8 cellular contexts compared by ENCODE assay signal in the genomic region with DNA sequence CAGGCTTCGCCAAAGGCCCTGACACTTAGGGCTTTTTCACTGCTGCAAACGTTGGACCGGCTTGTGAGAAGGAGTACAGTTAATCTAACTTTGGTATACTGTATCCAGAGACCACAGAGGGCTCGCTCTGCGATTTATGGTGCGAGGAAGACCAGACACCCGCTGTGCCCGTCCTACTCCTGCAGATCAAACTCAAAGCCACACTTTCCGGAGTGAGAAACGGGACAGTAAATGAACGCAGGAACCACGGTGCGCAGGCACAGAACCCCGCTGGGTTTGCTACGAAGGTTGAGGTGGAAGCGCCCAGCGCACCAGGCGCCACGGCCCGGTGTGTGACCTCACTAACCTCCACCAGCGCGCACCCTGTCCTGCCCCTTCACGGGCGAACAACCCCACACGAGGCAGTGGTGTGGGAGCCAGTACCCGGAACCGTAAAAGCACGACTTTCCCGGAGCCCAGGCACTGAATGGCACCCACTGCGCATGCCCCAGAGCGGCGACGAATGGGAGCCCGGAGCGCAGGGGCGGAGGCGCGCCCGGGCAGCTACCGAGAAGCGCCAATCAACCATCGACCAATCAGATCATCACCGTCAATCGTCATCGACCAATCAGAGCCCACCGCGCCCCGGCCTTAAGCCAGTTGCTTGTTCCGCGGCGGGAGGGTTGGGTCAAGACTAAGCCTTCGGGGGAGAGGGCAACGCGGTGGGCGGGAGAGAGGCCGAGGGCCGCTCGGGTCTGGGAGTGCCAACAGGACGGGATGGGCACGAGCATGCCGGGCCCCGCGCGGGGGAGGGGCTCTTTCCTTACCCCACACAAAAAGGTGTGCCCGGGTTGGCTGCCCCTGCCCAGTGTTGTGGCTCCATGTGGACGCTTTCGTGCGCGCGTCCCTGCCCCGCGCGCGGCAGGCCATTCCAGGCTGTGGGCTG. TPM values are rescaled to one million over a fixed set of nuclear protein-coding genes. Genes with fewer than 3 reads are reported as not detected.
DNase-seq lines count a peak whose midpoint lies in the region; ATAC-seq, FAIRE-seq and TF ChIP-seq lines count a peak whose summit lies in the region.

No MANE protein-coding gene starts in this region.

- in situ Hi-C loops in GM23248 (cut with MboI) = no loop called here

- H3K27ac Mint-ChIP-seq in activated T-helper 1 cell treated with anti-CD3 and anti-CD28 coated beads, Interleukin-12 subunit alpha, Interleukin-12 subunit beta, Interleukin-2, Interleukin-4 antibody, amounts not matched to agents 30 ng/mL and 10 ng/mL and 1 ng/mL, durations not matched to agents 14 hours and 24 hours and 36 hours = peak overlapping the region; percentile 87
- peak overlapping the region; percentile 74 to 95 (median 91) for H3K27ac Mint-ChIP-seq in naive thymus-derived CD4-positive, alpha-beta T cell
- H3K27ac Mint-ChIP-seq in stimulated activated memory B cell treated with anti-CD40 and anti-IgM and Interleukin-4, amounts not matched to agents 10 μg/mL and 1 μg/mL and 100 μg/mL, for 72 hours = peak overlapping the region; percentile 77

- H3K27me3 ChIP-seq in DOHH2 (ENCODE audit: control insufficient read depth, low read length) (no peaks in the 10 kb centered on the region), GM23248 (replicated peaks; ENCODE audit: insufficient read depth) (no peaks in the 10 kb centered on the region), Karpas-422 (ENCODE audit: low read length) (no peaks in the 10 kb centered on the region)
- H3K27me3 ChIP-seq in naive thymus-derived CD4-positive, alpha-beta T cell (ENCODE audit: control insufficient read depth in 2 of 2, insufficient read depth in 2 of 2, low read length in 2 of 2) = no peaks in the 10 kb centered on the region

- peak overlapping the region; percentile 90 for H3K4me3 Mint-ChIP-seq in activated T-helper 1 cell treated with anti-CD3 and anti-CD28 coated beads, Interleukin-12 subunit alpha, Interleukin-12 subunit beta, Interleukin-2, Interleukin-4 antibody, amounts not matched to agents 30 ng/mL and 10 ng/mL and 1 ng/mL, durations not matched to agents 14 hours and 24 hours and 36 hours
- H3K4me3 Mint-ChIP-seq in naive thymus-derived CD4-positive, alpha-beta T cell = peak overlapping the region; percentile 80 to 93 (median 90)
- H3K4me3 Mint-ChIP-seq in stimulated activated memory B cell treated with anti-CD40 and anti-IgM and Interleukin-4, amounts not matched to agents 10 μg/mL and 1 μg/mL and 100 μg/mL, for 72 hours = peak overlapping the region; percentile 82

- H3K36me3 ChIP-seq in DOHH2 (ENCODE audit: control insufficient read depth, low read length) (no peaks in the 10 kb centered on the region), GM23248 (ENCODE audit: low read depth) (no peaks in the 10 kb centered on the region), Karpas-422 (ENCODE audit: insufficient read depth, low read length) (no peaks in the 10 kb centered on the region)
- H3K36me3 ChIP-seq in naive thymus-derived CD4-positive, alpha-beta T cell (ENCODE audit: control insufficient read depth in 2 of 3, insufficient read depth in 3 of 3, low read length in 3 of 3) = no peaks in the 10 kb centered on the region

- H3K4me2 ChIP-seq in DOHH2 (ENCODE audit: low read length) (peak overlapping the region; percentile 88), GM23248 (ENCODE audit: unreplicated experiment) (peak overlapping the region; percentile 80), Karpas-422 (ENCODE audit: low read depth, low read length, poor library complexity, severe bottlenecking) (peak overlapping the region; percentile 67)

- peaks cover 24% of the 10 kb centered on the region for H3K79me2 ChIP-seq in DOHH2 (ENCODE audit: control insufficient read depth, low read length)
- H3K79me2 ChIP-seq in GM23248 (ENCODE audit: insufficient read depth) = no peaks in the 10 kb centered on the region
- H3K79me2 ChIP-seq in Karpas-422 (ENCODE audit: low read length) = 0 out of 2 replicates have a peak, but pooled peaks cover 2% of the 10 kb centered on the region

- POLR2A ChIA-PET in naive thymus-derived CD4-positive, alpha-beta T cell (lab: Charles Lee) = interaction anchor here (0.6 to 1.0 kb wide), 4 partner anchors 19 to 66 kb away, joined by 3 to 12 read pairs (median 3); partner anchors contain the start of gene WDR45

- 1% methylated on average over 32 to 35 of the region's 74 CpGs for WGBS in GM23248 (ENCODE audit: low coverage in 1 of 2, low lambda C conversion rate in 2 of 2, missing lambda C conversion rate in 2 of 2), 2 experiments

- peak; percentile 97 for ATAC-seq in naive thymus-derived CD4-positive, alpha-beta T cell
- peak; percentile 98 for ATAC-seq in stimulated activated memory B cell treated with anti-CD40 and anti-IgM and Interleukin-4, amounts not matched to agents 10 μg/mL and 1 μg/mL and 100 μg/mL, for 72 hours

- intact Hi-C loops in activated T-helper 1 cell treated with anti-CD3 and anti-CD28 coated beads, Interleukin-12 subunit alpha, Interleukin-12 subunit beta, Interleukin-2, Interleukin-4 antibody, amounts not matched to agents 30 ng/mL and 10 ng/mL and 1 ng/mL, durations not matched to agents 14 hours and 24 hours and 36 hours (cut with micrococcal nuclease) = loop anchor here (1.0 to 5.0 kb wide), 10 partner anchors 21 to 504 kb away; partner anchors contain the start of genes GPKOW, GRIPAP1, KCND1 and PQBP1
- intact Hi-C loops in naive thymus-derived CD4-positive, alpha-beta T cell (cut with micrococcal nuclease) = loop anchor here (1.0 to 10.0 kb wide), 10 partner anchors 21 to 168 kb away; partner anchors contain the start of genes GPKOW (in 2 of the 2), KCND1 (in 2 of the 2), PRAF2 (in 2 of the 2) and TFE3 (in 2 of the 2)

- CTCF ChIA-PET in naive thymus-derived CD4-positive, alpha-beta T cell (lab: Charles Lee) = no interaction called here

- TF ChIP-seq CTCF in DOHH2 (IDR thresholded peaks at IDR 0.05; ENCODE audit: low read depth, low read length, poor library complexity, severe bottlenecking) = no peak
- no peak for TF ChIP-seq CTCF in fibroblast of mammary gland (conservative IDR thresholded peaks at IDR 0.05; ENCODE audit: control insufficient read depth, insufficient read depth, low read depth, low read length)

- H3K4me1 Mint-ChIP-seq in activated T-helper 1 cell treated with anti-CD3 and anti-CD28 coated beads, Interleukin-12 subunit alpha, Interleukin-12 subunit beta, Interleukin-2, Interleukin-4 antibody, amounts not matched to agents 30 ng/mL and 10 ng/mL and 1 ng/mL, durations not matched to agents 14 hours and 24 hours and 36 hours (ENCODE audit: low read depth) = no peaks in the 10 kb centered on the region
- H3K4me1 Mint-ChIP-seq in naive thymus-derived CD4-positive, alpha-beta T cell = peaks cover 0 to 8% (median 0%) of the 10 kb centered on the region in 7 donors
- peaks cover 8% of the 10 kb centered on the region for H3K4me1 Mint-ChIP-seq in stimulated activated memory B cell treated with anti-CD40 and anti-IgM and Interleukin-4, amounts not matched to agents 10 μg/mL and 1 μg/mL and 100 μg/mL, for 72 hours

- H3K27ac ChIP-seq in DOHH2 (ENCODE audit: low read depth, low read length) (peak overlapping the region; percentile 94), GM23248 (peak overlapping the region; percentile 39), Karpas-422 (ENCODE audit: low read length) (peak overlapping the region; percentile 80)
- H3K27ac ChIP-seq in naive thymus-derived CD4-positive, alpha-beta T cell (ENCODE audit: low read depth, low read length) = peak overlapping the region; percentile 78

- DNase-seq in GM23248 = peak; percentile 93
- peak; percentile 96 for DNase-seq in Karpas-422
- peak; percentile 87 for DNase-seq in RCC 7860 (ENCODE audit: low spot score)
- peak; percentile 86 for DNase-seq in activated T-helper 1 cell treated with anti-CD3 and anti-CD28 coated beads, Interleukin-12 subunit alpha, Interleukin-12 subunit beta, Interleukin-2, Interleukin-4 antibody, amounts not matched to agents 30 ng/mL and 10 ng/mL and 1 ng/mL, durations not matched to agents 14 hours and 24 hours and 36 hours (ENCODE audit: low spot score)
- DNase-seq in fibroblast of mammary gland (ENCODE audit: low read depth) = peak; percentile 90
- DNase-seq in naive thymus-derived CD4-positive, alpha-beta T cell = peak; percentile 75 to 90 (median 87)

- no peaks in the 10 kb centered on the region for H4K20me1 ChIP-seq in DOHH2 (ENCODE audit: control insufficient read depth, insufficient read depth, low read depth, low read length)
- H4K20me1 ChIP-seq in GM23248 (ENCODE audit: insufficient read depth) = no peaks in the 10 kb centered on the region
- H4K20me1 ChIP-seq in Karpas-422 (ENCODE audit: insufficient read depth, low read depth, low read length) = no peaks in the 10 kb centered on the region

- FAIRE-seq in RCC 7860 (lab: Jason Lieb, UNC) = peak; percentile 78

- peaks cover 12% of the 10 kb centered on the region for H3K4me1 ChIP-seq in DOHH2 (ENCODE audit: control insufficient read depth, low read length)
- no peaks in the 10 kb centered on the region for H3K4me1 ChIP-seq in GM23248 (ENCODE audit: insufficient read depth)
- peaks cover 10% of the 10 kb centered on the region for H3K4me1 ChIP-seq in Karpas-422 (ENCODE audit: low read length)
- no peaks in the 10 kb centered on the region for H3K4me1 ChIP-seq in naive thymus-derived CD4-positive, alpha-beta T cell (ENCODE audit: control insufficient read depth in 2 of 2, insufficient read depth in 2 of 2, low read length in 2 of 2)

- H3K9ac ChIP-seq in GM23248 = peak overlapping the region; percentile 75
- peak overlapping the region; percentile 88 for H3K9ac ChIP-seq in Karpas-422 (ENCODE audit: low read length)

- H3K9me2 ChIP-seq in DOHH2 (replicated peaks; ENCODE audit: control insufficient read depth, low read length) (no peaks in the 10 kb centered on the region), GM23248 (ENCODE audit: insufficient read depth) (no peaks in the 10 kb centered on the region), Karpas-422 (replicated peaks; ENCODE audit: insufficient read depth, low read length) (no peaks in the 10 kb centered on the region)

- H3K9me3 ChIP-seq in DOHH2 (ENCODE audit: control insufficient read depth, insufficient read depth, low read length) = no peaks in the 10 kb centered on the region
- H3K9me3 ChIP-seq in GM23248 (ENCODE audit: low read depth) = no peaks in the 10 kb centered on the region
- H3K9me3 ChIP-seq in Karpas-422 (ENCODE audit: low read length) = no peaks in the 10 kb centered on the region
- H3K9me3 ChIP-seq in naive thymus-derived CD4-positive, alpha-beta T cell (ENCODE audit: control insufficient read depth in 2 of 3, low read length in 3 of 3) = no peaks in the 10 kb centered on the region

- no peaks in the 10 kb centered on the region for H3K27me3 Mint-ChIP-seq in activated T-helper 1 cell treated with anti-CD3 and anti-CD28 coated beads, Interleukin-12 subunit alpha, Interleukin-12 subunit beta, Interleukin-2, Interleukin-4 antibody, amounts not matched to agents 30 ng/mL and 10 ng/mL and 1 ng/mL, durations not matched to agents 14 hours and 24 hours and 36 hours (ENCODE audit: insufficient read depth)
- no peaks in the 10 kb centered on the region for H3K27me3 Mint-ChIP-seq in naive thymus-derived CD4-positive, alpha-beta T cell
- H3K27me3 Mint-ChIP-seq in stimulated activated memory B cell treated with anti-CD40 and anti-IgM and Interleukin-4, amounts not matched to agents 10 μg/mL and 1 μg/mL and 100 μg/mL, for 72 hours = no peaks in the 10 kb centered on the region

- H2AFZ ChIP-seq in GM23248 = peak overlapping the region; percentile 92
- H2AFZ ChIP-seq in Karpas-422 (ENCODE audit: low read length) = no peak overlapping the region

- H3F3A ChIP-seq in DOHH2 (ENCODE audit: control insufficient read depth, insufficient read depth) (0 out of 2 replicates have a peak, but pooled peaks cover 2% of the 10 kb centered on the region), GM23248 (ENCODE audit: insufficient read depth) (no peaks in the 10 kb centered on the region)

- H3K4me3 ChIP-seq in DOHH2 (ENCODE audit: low read length) = peak overlapping the region; percentile 96
- H3K4me3 ChIP-seq in GM23248 = peak overlapping the region; percentile 82
- peak overlapping the region; percentile 65 for H3K4me3 ChIP-seq in Karpas-422 (ENCODE audit: low read length)
- peak overlapping the region; percentile 74 for H3K4me3 ChIP-seq in fibroblast of mammary gland (ENCODE audit: control insufficient read depth, low read depth, low read length)
- peak overlapping the region; percentile 82 for H3K4me3 ChIP-seq in naive thymus-derived CD4-positive, alpha-beta T cell (ENCODE audit: low read length)

- peaks cover 2% of the 10 kb centered on the region for H3K36me3 Mint-ChIP-seq in activated T-helper 1 cell treated with anti-CD3 and anti-CD28 coated beads, Interleukin-12 subunit alpha, Interleukin-12 subunit beta, Interleukin-2, Interleukin-4 antibody, amounts not matched to agents 30 ng/mL and 10 ng/mL and 1 ng/mL, durations not matched to agents 14 hours and 24 hours and 36 hours (ENCODE audit: low read depth)
- H3K36me3 Mint-ChIP-seq in naive thymus-derived CD4-positive, alpha-beta T cell = no peaks in the 10 kb centered on the region
- no peaks in the 10 kb centered on the region for H3K36me3 Mint-ChIP-seq in stimulated activated memory B cell treated with anti-CD40 and anti-IgM and Interleukin-4, amounts not matched to agents 10 μg/mL and 1 μg/mL and 100 μg/mL, for 72 hours

- H3K9me3 Mint-ChIP-seq in activated T-helper 1 cell treated with anti-CD3 and anti-CD28 coated beads, Interleukin-12 subunit alpha, Interleukin-12 subunit beta, Interleukin-2, Interleukin-4 antibody, amounts not matched to agents 30 ng/mL and 10 ng/mL and 1 ng/mL, durations not matched to agents 14 hours and 24 hours and 36 hours = no peaks in the 10 kb centered on the region
- H3K9me3 Mint-ChIP-seq in naive thymus-derived CD4-positive, alpha-beta T cell = no peaks in the 10 kb centered on the region
- no peaks in the 10 kb centered on the region for H3K9me3 Mint-ChIP-seq in stimulated activated memory B cell treated with anti-CD40 and anti-IgM and Interleukin-4, amounts not matched to agents 10 μg/mL and 1 μg/mL and 100 μg/mL, for 72 hours

RNA-seq across cellular contexts. Expression of gene WDR45, which starts 21.3 kb away (rescaled TPM):
- total RNA-seq in GM23248 (2014; rRNA removed; shearing (Covaris generic)) = 78.5 and 91.9 TPM in 2 replicates
- 101 and 103 TPM in 2 replicates for polyA plus RNA-seq in GM23248 (2016; fragmentation: Nextera tagmentation; extraction: Ambion mirVana)
- total RNA-seq in Karpas-422 (2014; rRNA removed; shearing (Covaris generic); ENCODE audit: low replicate concordance) = 80.3 and 115 TPM in 2 replicates
- 49.1 and 53.0 TPM in 2 replicates for total RNA-seq in activated T-helper 1 cell treated with anti-CD3 and anti-CD28 coated beads, Interleukin-12 subunit alpha, Interleukin-12 subunit beta, Interleukin-2, Interleukin-4 antibody, amounts not matched to agents 30 ng/mL and 10 ng/mL and 1 ng/mL, durations not matched to agents 14 hours and 24 hours and 36 hours
- total RNA-seq in naive thymus-derived CD4-positive, alpha-beta T cell = 100 to 1,000 TPM in 2 of 5 experiments, 10 to 100 TPM in 3; 51.4 to 115 (median 80.0) TPM
- polyA plus RNA-seq in naive thymus-derived CD4-positive, alpha-beta T cell = 10 to 100 TPM; 38.3 to 54.2 TPM

RNA-seq across cellular contexts. Expression of gene GPKOW, which starts 22.6 kb away (rescaled TPM):
- total RNA-seq in GM23248 (2014; rRNA removed; shearing (Covaris generic)) = 19.7 and 22.4 TPM in 2 replicates
- 20.9 and 23.8 TPM in 2 replicates for polyA plus RNA-seq in GM23248 (2016; fragmentation: Nextera tagmentation; extraction: Ambion mirVana)
- 8.2 and 20.7 TPM in 2 replicates for total RNA-seq in Karpas-422 (2014; rRNA removed; shearing (Covaris generic); ENCODE audit: low replicate concordance)
- total RNA-seq in activated T-helper 1 cell treated with anti-CD3 and anti-CD28 coated beads, Interleukin-12 subunit alpha, Interleukin-12 subunit beta, Interleukin-2, Interleukin-4 antibody, amounts not matched to agents 30 ng/mL and 10 ng/mL and 1 ng/mL, durations not matched to agents 14 hours and 24 hours and 36 hours = 26.6 and 28.1 TPM in 2 replicates
- total RNA-seq in naive thymus-derived CD4-positive, alpha-beta T cell = 10 to 100 TPM; 11.3 to 30.9 (median 18.9) TPM
- 10 to 100 TPM; 30.7 to 42.4 TPM for polyA plus RNA-seq in naive thymus-derived CD4-positive, alpha-beta T cell

RNA-seq across cellular contexts. Expression of gene PRAF2, which starts 27.2 kb away (rescaled TPM):
- 17.5 and 24.6 TPM in 2 replicates for total RNA-seq in GM23248 (2014; rRNA removed; shearing (Covaris generic))
- 141 and 143 TPM in 2 replicates for polyA plus RNA-seq in GM23248 (2016; fragmentation: Nextera tagmentation; extraction: Ambion mirVana)
- 0.34 and 2.5 TPM in 2 replicates for total RNA-seq in Karpas-422 (2014; rRNA removed; shearing (Covaris generic); ENCODE audit: low replicate concordance)
- total RNA-seq in activated T-helper 1 cell treated with anti-CD3 and anti-CD28 coated beads, Interleukin-12 subunit alpha, Interleukin-12 subunit beta, Interleukin-2, Interleukin-4 antibody, amounts not matched to agents 30 ng/mL and 10 ng/mL and 1 ng/mL, durations not matched to agents 14 hours and 24 hours and 36 hours = 14.9 and 15.4 TPM in 2 replicates
- total RNA-seq in naive thymus-derived CD4-positive, alpha-beta T cell = 10 to 100 TPM; 15.9 to 28.3 (median 20.4) TPM
- 10 to 100 TPM; 46.1 to 56.4 TPM for polyA plus RNA-seq in naive thymus-derived CD4-positive, alpha-beta T cell

RNA-seq across cellular contexts. Expression of gene CCDC120, which starts 42.2 kb away (rescaled TPM):
- 0.22 TPM in 1 of 2 replicates, not detected in the other for total RNA-seq in GM23248 (2014; rRNA removed; shearing (Covaris generic))
- 0.94 and 1.3 TPM in 2 replicates for polyA plus RNA-seq in GM23248 (2016; fragmentation: Nextera tagmentation; extraction: Ambion mirVana)
- not detected in 2 replicates for total RNA-seq in Karpas-422 (2014; rRNA removed; shearing (Covaris generic); ENCODE audit: low replicate concordance)
- total RNA-seq in activated T-helper 1 cell treated with anti-CD3 and anti-CD28 coated beads, Interleukin-12 subunit alpha, Interleukin-12 subunit beta, Interleukin-2, Interleukin-4 antibody, amounts not matched to agents 30 ng/mL and 10 ng/mL and 1 ng/mL, durations not matched to agents 14 hours and 24 hours and 36 hours = 4.4 and 5.1 TPM in 2 replicates
- 10 to 100 TPM in 4 of 5 experiments, 1 to 10 TPM in 1; 7.6 to 15.1 (median 11.3) TPM for total RNA-seq in naive thymus-derived CD4-positive, alpha-beta T cell
- 1 to 10 TPM; 1.3 to 1.6 TPM for polyA plus RNA-seq in naive thymus-derived CD4-positive, alpha-beta T cell

RNA-seq across cellular contexts. Expression of gene TFE3, which starts 57.8 kb away (rescaled TPM):
- 72.5 and 85.6 TPM in 2 replicates for total RNA-seq in GM23248 (2014; rRNA removed; shearing (Covaris generic))
- polyA plus RNA-seq in GM23248 (2016; fragmentation: Nextera tagmentation; extraction: Ambion mirVana) = 53.0 and 57.3 TPM in 2 replicates
- 4.4 and 11.8 TPM in 2 replicates for total RNA-seq in Karpas-422 (2014; rRNA removed; shearing (Covaris generic); ENCODE audit: low replicate concordance)
- total RNA-seq in activated T-helper 1 cell treated with anti-CD3 and anti-CD28 coated beads, Interleukin-12 subunit alpha, Interleukin-12 subunit beta, Interleukin-2, Interleukin-4 antibody, amounts not matched to agents 30 ng/mL and 10 ng/mL and 1 ng/mL, durations not matched to agents 14 hours and 24 hours and 36 hours = 34.4 and 37.0 TPM in 2 replicates
- total RNA-seq in naive thymus-derived CD4-positive, alpha-beta T cell = 10 to 100 TPM; 26.2 to 54.2 (median 30.5) TPM
- polyA plus RNA-seq in naive thymus-derived CD4-positive, alpha-beta T cell = 1 to 10 TPM; 2.2 to 4.3 TPM

Comparison
In these comparisons a context has a peak if more than half of its experiments do, and no peak if none do; other contexts are left out.
1. Peak in every context shown above with its lines: DNase-seq, ATAC-seq, H3K4me3 ChIP-seq and H3K27ac ChIP-seq.
2. H3K27ac ChIP-seq: peak in every context shown above with its lines; median percentile 94 in DOHH2; 80 in Karpas-422; 78 in naive thymus-derived CD4-positive, alpha-beta T cell; 39 in GM23248.